Comparison of ENCODE assay signal across 12 cellular contexts in the genomic region with DNA sequence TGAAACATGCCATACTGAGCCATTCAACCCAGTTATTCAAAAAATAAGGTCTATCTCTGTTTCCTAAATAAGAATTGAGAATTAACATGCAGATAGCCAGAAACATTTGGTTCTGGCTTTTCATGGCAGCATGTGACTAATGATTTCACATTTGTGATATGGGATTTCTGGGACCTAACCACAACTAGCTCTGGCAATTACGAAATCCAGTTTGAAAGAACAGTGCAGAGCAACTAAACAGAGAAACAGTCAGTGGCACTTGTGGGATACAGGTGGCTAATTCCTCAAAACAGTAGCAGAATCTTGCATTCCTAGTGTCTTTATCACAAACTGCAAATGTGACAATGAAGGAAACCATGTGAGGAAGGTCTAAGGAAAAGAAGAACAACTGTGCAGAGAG.
DNase-seq lines count a peak whose midpoint lies in the region; ATAC-seq lines count a peak whose summit lies in the region.
"Had no signal": no experiment of that assay in that cellular context is flagged by ENCODE, and none has a peak within 500 bp of the region (broad histone marks: within the 10 kb centered on the region; RNA-seq: fewer than 3 reads in every experiment).

No MANE protein-coding gene starts in this region.

- ATAC-seq in HG02759 (IDR thresholded peaks at IDR 0.05; ENCODE audit: unreplicated experiment) (no peak), HG03354 (IDR thresholded peaks at IDR 0.05; ENCODE audit: poor library complexity, severe bottlenecking, unreplicated experiment) (no peak)
- no peak for ATAC-seq in activated CD4-positive, CD25-positive, alpha-beta regulatory T cell treated with anti-CD3 and anti-CD28 coated beads, Interleukin-2, amount 50 U/mL, for 24 hours
- ATAC-seq: GM12878; K562; stimulated activated naive CD8-positive, alpha-beta T cell treated with anti-CD3 and anti-CD28 coated beads, Interleukin-15, amount 100 ng/mL, for 72 hours had no signal

- DNase-seq in AG08396 (ENCODE audit: low spot score) (peak; percentile 17), HT-29 (ENCODE audit: low spot score) (peak; percentile 2), amniotic epithelial cell (ENCODE audit: low read depth) (peak; percentile 94), iris pigment epithelial cell (ENCODE audit: low read depth) (peak; percentile 93), cerebellar cortex (ENCODE audit: low spot score) (no peak)
- DNase-seq: CD4-positive, alpha-beta T cell; stimulated activated naive CD8-positive, alpha-beta T cell treated with anti-CD3 and anti-CD28 coated beads, Interleukin-15, amount 100 ng/mL, for 72 hours had no signal
